13 cellular contexts compared by ENCODE assay signal in the genomic region with DNA sequence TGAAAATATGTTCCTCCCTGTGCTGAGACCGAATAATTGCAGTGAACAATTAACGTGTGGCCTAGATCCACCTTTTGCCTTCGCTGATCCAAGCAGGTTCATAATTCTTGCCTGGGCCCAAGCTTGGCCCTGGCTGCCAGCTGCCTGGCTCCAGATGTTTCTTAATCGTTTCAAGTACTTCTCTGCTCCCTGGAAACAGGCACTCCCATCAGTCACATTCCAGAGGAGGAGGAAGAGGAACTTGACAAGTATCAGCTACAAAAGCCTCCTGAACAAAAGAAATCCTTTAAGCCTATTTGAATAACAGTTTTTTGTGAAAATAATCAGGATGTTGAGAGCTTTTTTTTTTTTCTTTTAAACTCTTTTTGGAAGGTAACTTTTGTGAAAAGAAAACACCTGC.
DNase-seq lines count a peak whose midpoint lies in the region; ATAC-seq and TF ChIP-seq lines count a peak whose summit lies in the region.
"Had no signal": no experiment of that assay in that cellular context is flagged by ENCODE, and none has a peak within 500 bp of the region (broad histone marks: within the 10 kb centered on the region; RNA-seq: fewer than 3 reads in every experiment).

No MANE protein-coding gene starts in this region.

- H3K4me1 ChIP-seq in muscle layer of duodenum (ENCODE audit: control insufficient read depth in 1 of 2, insufficient read depth in 2 of 2, low read length in 2 of 2) (peaks cover 15 to 36% of the 10 kb centered on the region in 2 donors), vagina (peaks cover 19% of the 10 kb centered on the region)

- intact Hi-C loops in Right ventricle myocardium superior (cut with DNase I) = no loop called here
- intact Hi-C loops in cardiac septum (cut with DNase I) = loop anchor here (5.0 kb wide), 1 partner anchor 37 kb away; no protein-coding TSS in a partner anchor
- intact Hi-C loops in vagina (cut with DNase I) = no loop called here

- H3K27me3 ChIP-seq in muscle layer of duodenum (ENCODE audit: low read depth, low read length) (no peaks in the 10 kb centered on the region), vagina (no peaks in the 10 kb centered on the region)
- H3K27me3 ChIP-seq: SJSA1, thyroid gland had no signal

- peaks cover 14 to 23% of the 10 kb centered on the region in 2 donors for H3K36me3 ChIP-seq in muscle layer of duodenum (ENCODE audit: control insufficient read depth in 1 of 2, insufficient read depth in 2 of 2, low read length in 2 of 2)
- H3K36me3 ChIP-seq in vagina = peaks cover 0 to 8% of the 10 kb centered on the region in 2 donors
- H3K36me3 ChIP-seq: SJSA1 had no signal

- H3K27ac ChIP-seq in muscle layer of duodenum (ENCODE audit: low read length) (peak overlapping the region; percentile 4), vagina (peak overlapping the region; percentile 24)
- H3K27ac ChIP-seq: SJSA1, thyroid gland had no signal

- DNase-seq in Right ventricle myocardium superior (no peak), cardiac septum (ENCODE audit: low spot score) (no peak), fibroblast of villous mesenchyme (ENCODE audit: low read depth) (peak; percentile 49), vagina (ENCODE audit: extremely low spot score in 2 of 2) (no peak), SW480 (ENCODE audit: low spot score) (no peak)
- DNase-seq: activated naive CD4-positive, alpha-beta T cell treated with anti-CD3 and anti-CD28 coated beads, Interleukin-2, amount 10 ng/mL, durations not matched to agents 7 days and 5 days; central memory CD4-positive, alpha-beta T cell; NCI-H2029 treated with DMSO at 0.1 percent for 48 hours had no signal

- H3K4me3 ChIP-seq in fibroblast of villous mesenchyme (ENCODE audit: low read depth, low read length) (no peak overlapping the region), muscle layer of duodenum (ENCODE audit: low read depth in 1 of 2, low read length in 2 of 2) (no peak overlapping the region), vagina (no peak overlapping the region)
- H3K4me3 ChIP-seq: SJSA1, thyroid gland had no signal

- peak; percentile 64 for ATAC-seq in Right ventricle myocardium superior (ENCODE audit: poor library complexity)
- ATAC-seq in HG03565 (IDR thresholded peaks at IDR 0.05; ENCODE audit: unreplicated experiment) = no peak
- ATAC-seq in HG02885 (IDR thresholded peaks at IDR 0.05; ENCODE audit: poor library complexity, unreplicated experiment) = no peak

- TF ChIP-seq CTCF in fibroblast of villous mesenchyme (IDR thresholded peaks at IDR 0.05; ENCODE audit: insufficient read depth, low read depth, low read length) (no peak), vagina (IDR thresholded peaks at IDR 0.05) (no peak)

- no peaks in the 10 kb centered on the region for H3K9me3 ChIP-seq in muscle layer of duodenum (ENCODE audit: control insufficient read depth in 1 of 2, low read length in 2 of 2)
- H3K9me3 ChIP-seq in vagina = no peaks in the 10 kb centered on the region
- H3K9me3 ChIP-seq: SJSA1, thyroid gland had no signal

- no peak for TF ChIP-seq POLR2A in vagina (IDR thresholded peaks at IDR 0.05)
